ENCODE assay signal across 10 cellular contexts in the genomic region with DNA sequence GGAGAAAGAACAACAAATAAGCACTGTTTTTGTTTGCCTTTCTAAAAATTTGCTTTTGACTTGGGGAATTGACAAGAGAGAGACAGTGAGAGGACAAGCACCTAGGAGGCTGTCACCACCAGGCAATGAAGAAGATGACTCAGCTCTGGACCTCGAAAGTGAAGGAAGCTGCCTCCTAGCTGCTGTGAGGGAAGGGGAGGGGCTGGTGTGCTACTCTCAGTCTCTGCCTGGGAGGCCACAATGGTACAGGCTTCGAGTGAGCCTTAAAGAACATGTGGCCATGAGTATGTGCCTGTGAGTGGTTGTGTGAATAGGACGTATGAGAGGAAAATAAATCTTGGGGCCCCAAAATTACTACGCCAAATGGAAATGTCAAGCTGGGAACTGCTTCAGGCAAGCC. TPM values are rescaled to one million over a fixed set of nuclear protein-coding genes. Genes with fewer than 3 reads are reported as not detected.
DNase-seq lines count a peak whose midpoint lies in the region; ATAC-seq, FAIRE-seq and TF ChIP-seq lines count a peak whose summit lies in the region.
"Had no signal": no experiment of that assay in that cellular context is flagged by ENCODE, and none has a peak within 500 bp of the region (broad histone marks: within the 10 kb centered on the region; RNA-seq: fewer than 3 reads in every experiment).

No MANE protein-coding gene starts in this region.

- H3K27ac Mint-ChIP-seq in activated CD4-positive, alpha-beta T cell treated with anti-CD3 and anti-CD28 coated beads, Interleukin-2, amount 10 ng/mL, durations not matched to agents 24 days and 14 days = no peak overlapping the region

- peaks cover 9% of the 10 kb centered on the region for H3K4me1 Mint-ChIP-seq in activated CD4-positive, alpha-beta T cell treated with anti-CD3 and anti-CD28 coated beads, Interleukin-2, amount 10 ng/mL, durations not matched to agents 24 days and 14 days

- no peak for TF ChIP-seq RAD21 in HCT116 (IDR thresholded peaks at IDR 0.05; ENCODE audit: low read depth)

- H3K27me3 ChIP-seq in HCT116 (ENCODE audit: insufficient read depth, low read length) = no peaks in the 10 kb centered on the region
- H3K27me3 ChIP-seq in adrenal gland = no peaks in the 10 kb centered on the region
- no peaks in the 10 kb centered on the region for H3K27me3 ChIP-seq in small intestine (ENCODE audit: control insufficient read depth in 2 of 2, insufficient read depth in 2 of 2, low read length in 2 of 2)
- H3K27me3 ChIP-seq: BLaER1 treated with 17β-estradiol and CSF1 and Interleukin-3, amounts not matched to agents 10 nM and 100 nM had no signal

- CTCF ChIA-PET in HCT116 (lab: Charles Lee) = interaction anchor here (0.8 to 2.0 kb wide), 6 partner anchors 30 to 1169 kb away, joined by 3 to 11 read pairs (median 4); no protein-coding TSS in a partner anchor

- H3K4me1 ChIP-seq in HCT116 (ENCODE audit: control insufficient read depth in 1 of 2, insufficient read depth in 2 of 2, low read length in 2 of 2) (peaks cover 12 to 16% of the 10 kb centered on the region in 2 experiments), adrenal gland (replicated peaks in 1 of 2) (no peaks in the 10 kb centered on the region), small intestine (ENCODE audit: control insufficient read depth in 2 of 2, insufficient read depth in 1 of 2, low read depth in 1 of 2, low read length in 1 of 2) (no peaks in the 10 kb centered on the region)

- H3K79me2 ChIP-seq in HCT116 (ENCODE audit: insufficient read depth, low read length) = no peaks in the 10 kb centered on the region

- intact Hi-C loops in activated CD4-positive, alpha-beta T cell treated with anti-CD3 and anti-CD28 coated beads, Interleukin-2, amount 10 ng/mL, durations not matched to agents 24 days and 14 days (cut with micrococcal nuclease) = no loop called here
- intact Hi-C loops in HCT116 (cut with micrococcal nuclease) = loop anchor here (1.0 kb wide), 1 partner anchor 1165 kb away; no protein-coding TSS in a partner anchor
- intact Hi-C loops in adrenal gland (cut with DNase I) = loop anchor here in 1 of 2 donors (10.0 kb wide), 1 partner anchor 962 kb away; no protein-coding TSS in a partner anchor

- 35 to 50% (median 41%) methylated on average over 4 of the region's 4 CpGs for WGBS in adrenal gland, 4 donors
- 43 to 48% (median 47%) methylated on average over 4 of the region's 4 CpGs for WGBS in small intestine, 3 donors

- POLR2A ChIA-PET in HCT116 (lab: Charles Lee) = no interaction called here

- FAIRE-seq in small intestine (lab: Jason Lieb, UNC) = no peak

- no peaks in the 10 kb centered on the region for H3K9me3 Mint-ChIP-seq in activated CD4-positive, alpha-beta T cell treated with anti-CD3 and anti-CD28 coated beads, Interleukin-2, amount 10 ng/mL, durations not matched to agents 24 days and 14 days

- RAD21 ChIA-PET in HCT116 (lab: Charles Lee; ENCODE audit: low non-redundant PET in 1 of 2, low total read pairs in 2 of 2, uncharacterized antibody in 2 of 2, unreplicated experiment in 2 of 2) = interaction anchor here in 1 of 2 experiments (0.7 kb wide), 1 partner anchor 12 kb away, joined by 5 read pairs; no protein-coding TSS in a partner anchor

- ATAC-seq in HCT116 = peak; percentile 92

- H3K9ac ChIP-seq in HCT116 (ENCODE audit: low read length) = no peak overlapping the region
- H3K9ac ChIP-seq: BLaER1 treated with 17β-estradiol and CSF1 and Interleukin-3, amounts not matched to agents 10 nM and 100 nM had no signal

- no peaks in the 10 kb centered on the region for H3K36me3 Mint-ChIP-seq in activated CD4-positive, alpha-beta T cell treated with anti-CD3 and anti-CD28 coated beads, Interleukin-2, amount 10 ng/mL, durations not matched to agents 24 days and 14 days (ENCODE audit: low read depth)

- H3K9me3 ChIP-seq in HCT116 (ENCODE audit: control insufficient read depth in 1 of 2, insufficient read depth in 1 of 2, low read depth in 1 of 2, low read length in 2 of 2) (no peaks in the 10 kb centered on the region), adrenal gland (replicated peaks in 1 of 3) (no peaks in the 10 kb centered on the region), small intestine (ENCODE audit: control insufficient read depth, low read depth) (no peaks in the 10 kb centered on the region)

- H3K27ac ChIP-seq in HCT116 (ENCODE audit: low read depth, low read length) (no peak overlapping the region), adrenal gland (no peak overlapping the region), small intestine (ENCODE audit: low read depth in 1 of 2, low read length in 1 of 2) (no peak overlapping the region)
- H3K27ac ChIP-seq: BLaER1 treated with 17β-estradiol and CSF1 and Interleukin-3, amounts not matched to agents 10 nM and 100 nM had no signal

- H3K4me3 ChIP-seq in HCT116 (replicated peaks in 1 of 2; ENCODE audit: low read depth in 1 of 2, low read length in 2 of 2) (no peak overlapping the region), adrenal gland (no peak overlapping the region), small intestine (ENCODE audit: low read depth in 1 of 2, low read length in 2 of 2) (no peak overlapping the region)
- H3K4me3 ChIP-seq: BLaER1 treated with 17β-estradiol and CSF1 and Interleukin-3, amounts not matched to agents 10 nM and 100 nM had no signal

- TF ChIP-seq CTCF in HCT116 (IDR thresholded peaks at IDR 0.05 in 2 of 3, conservative IDR thresholded peaks at IDR 0.05 in 1 of 3; ENCODE audit: borderline replicate concordance in 1 of 3, insufficient read depth in 1 of 3, low read depth in 2 of 3, low read length in 2 of 3) (0 out of 6 replicates have a peak, but pooled peaks of 1 of the 3 experiments have one; percentile 19), adrenal gland (IDR thresholded peaks at IDR 0.05) (no peak)

- TF ChIP-seq POLR2A in HCT116 (IDR thresholded peaks at IDR 0.05; ENCODE audit: borderline replicate concordance, extremely low read depth, insufficient read depth, insufficient read length) = no peak
- TF ChIP-seq POLR2A in adrenal gland (IDR thresholded peaks at IDR 0.05) = no peak

- peaks cover 5% of the 10 kb centered on the region for H3K27me3 Mint-ChIP-seq in activated CD4-positive, alpha-beta T cell treated with anti-CD3 and anti-CD28 coated beads, Interleukin-2, amount 10 ng/mL, durations not matched to agents 24 days and 14 days

- BruUV-seq in HCT116 (replicated peaks; lab: Mats Ljungman, UMichigan) = no TSS peak

- H3K4me2 ChIP-seq in HCT116 (ENCODE audit: low read length) = peak overlapping the region; percentile 37

- no peaks in the 10 kb centered on the region for H4K20me1 ChIP-seq in HCT116 (ENCODE audit: insufficient read depth)
- H4K20me1 ChIP-seq: BLaER1 treated with 17β-estradiol and CSF1 and Interleukin-3, amounts not matched to agents 10 nM and 100 nM had no signal

- H3K36me3 ChIP-seq in HCT116 (ENCODE audit: control insufficient read depth in 1 of 2, insufficient read depth in 2 of 2, low read length in 2 of 2) = no peaks in the 10 kb centered on the region
- H3K36me3 ChIP-seq in adrenal gland (replicated peaks in 1 of 2) = no peaks in the 10 kb centered on the region
- H3K36me3 ChIP-seq in small intestine (ENCODE audit: control insufficient read depth in 2 of 2, insufficient read depth in 2 of 2, low read length in 2 of 2) = no peaks in the 10 kb centered on the region
- H3K36me3 ChIP-seq: BLaER1 treated with 17β-estradiol and CSF1 and Interleukin-3, amounts not matched to agents 10 nM and 100 nM had no signal

- H3K4me3 Mint-ChIP-seq in activated CD4-positive, alpha-beta T cell treated with anti-CD3 and anti-CD28 coated beads, Interleukin-2, amount 10 ng/mL, durations not matched to agents 24 days and 14 days = no peak overlapping the region

- H2AFZ ChIP-seq in HCT116 (ENCODE audit: low read depth, low read length, poor library complexity, severe bottlenecking) = peak overlapping the region; percentile 83

- DNase-seq in activated CD4-positive, alpha-beta T cell treated with anti-CD3 and anti-CD28 coated beads, Interleukin-2, amount 10 ng/mL, durations not matched to agents 24 days and 14 days = peak; percentile 78
- no peak for DNase-seq in activated CD4-positive, alpha-beta T cell treated with anti-CD3 and anti-CD28 coated beads, Interleukin-2, amount 50 U/mL, for 4 hours
- DNase-seq in HCT116 (ENCODE audit: low read depth, low spot score) (no peak), LoVo (ENCODE audit: low spot score) (peak; percentile 54), adrenal gland (peak in 5 of 7 donors; percentile 12 to 29 (median 24)), small intestine (peak; percentile 15), NCI-H2107 treated with DMSO at 0.1 percent for 48 hours (lab: John Stamatoyannopoulos, UW; ENCODE audit: unreplicated experiment) (no peak), SK-N-DZ (ENCODE audit: low spot score) (no peak)
- DNase-seq: left cardiac atrium had no signal

- no peaks in the 10 kb centered on the region for H3K9me2 ChIP-seq in HCT116 (ENCODE audit: insufficient read depth)

TF ChIP-seq in HCT116, 20 proteins besides CTCF, POLR2A, EP300 and RAD21 (continues in another document):
- no peak for TF ChIP-seq JUND (IDR thresholded peaks at IDR 0.05)
- no peak for TF ChIP-seq TCF7L2 (IDR thresholded peaks at IDR 0.05; ENCODE audit: borderline replicate concordance, extremely low read depth, insufficient read depth, insufficient read length)
- TF ChIP-seq SRF (IDR thresholded peaks at IDR 0.05; ENCODE audit: low read depth) = no peak
- TF ChIP-seq ZNF274 (IDR thresholded peaks at IDR 0.05; ENCODE audit: low read depth, low read length) = no peak

RNA-seq across cellular contexts. Expression of a gene that starts 7.1 kb away (rescaled TPM):
- 25.6 and 30.1 TPM in 2 replicates for total RNA-seq in activated CD4-positive, alpha-beta T cell treated with anti-CD3 and anti-CD28 coated beads, Interleukin-2, amount 10 ng/mL, durations not matched to agents 24 days and 14 days
- total RNA-seq in HCT116 (2021; ENCODE audit: unreplicated experiment) (54.6 TPM), adrenal gland (10 to 100 TPM; 11.1 to 44.2 (median 20.1) TPM)
- polyA plus RNA-seq in HCT116 (2012) = 48.4 and 89.4 TPM in 2 replicates
- polyA plus RNA-seq in adrenal gland (10 to 100 TPM in 1 of 3 donors, 1 to 10 TPM in 2; 8.5 to 12.2 (median 9.0) TPM), small intestine (10 to 100 TPM in 1 of 3 donors, 1 to 10 TPM in 2; 5.8 to 10.3 (median 9.1) TPM)
- 4.3 and 4.8 TPM in 2 replicates for polyA plus RNA-seq in SK-N-DZ (2014; cell fraction: cytosol; rRNA removed)
- polyA plus RNA-seq in SK-N-DZ (2014; cell fraction: nucleus; rRNA removed) = 15.5 and 16.6 TPM in 2 replicates

RNA-seq across cellular contexts. Expression of a gene that starts 24.3 kb away (rescaled TPM):
- not detected in 2 replicates for total RNA-seq in activated CD4-positive, alpha-beta T cell treated with anti-CD3 and anti-CD28 coated beads, Interleukin-2, amount 10 ng/mL, durations not matched to agents 24 days and 14 days
- not detected for total RNA-seq in HCT116 (2021; ENCODE audit: unreplicated experiment)
- polyA plus RNA-seq in HCT116 (2012) = not detected in 2 replicates
- 1 to 10 TPM in 1 of 8 donors, under 1 TPM in 6, not detected in 1; 0.35 to 2.2 (median 0.65) TPM for total RNA-seq in adrenal gland
- polyA plus RNA-seq in adrenal gland = 1 to 10 TPM in 1 of 3 donors, under 1 TPM in 2; 0.56 to 1.1 (median 0.79) TPM
- polyA plus RNA-seq in small intestine = 1 to 10 TPM in 1 of 3 donors, under 1 TPM in 1, not detected in 1; 0.46 to 5.1 TPM
- not detected in 2 replicates for polyA plus RNA-seq in SK-N-DZ (2014; cell fraction: cytosol; rRNA removed)
- not detected in 2 replicates for polyA plus RNA-seq in SK-N-DZ (2014; cell fraction: nucleus; rRNA removed)

Comparison
In these comparisons a context has a peak if more than half of its experiments do, and no peak if none do; other contexts are left out.
1. DNase-seq: peak in activated CD4-positive, alpha-beta T cell treated with anti-CD3 and anti-CD28 coated beads, Interleukin-2, amount 10 ng/mL, durations not matched to agents 24 days and 14 days (single experiment), LoVo (single experiment), adrenal gland (5 of 7) and small intestine (single experiment); none in activated CD4-positive, alpha-beta T cell treated with anti-CD3 and anti-CD28 coated beads, Interleukin-2, amount 50 U/mL, for 4 hours (0 of 2), HCT116 (single experiment), NCI-H2107 treated with DMSO at 0.1 percent for 48 hours (single experiment) and SK-N-DZ (single experiment).